Comparison of ENCODE assay signal across 23 cellular contexts in genomic region chr16:69201787-69202186, GRCh38. TPM values are rescaled to one million over a fixed set of nuclear protein-coding genes. Genes with fewer than 3 reads are reported as not detected.
A peak's percentile ranks its signal among the peaks of the same experiment; 100 is the strongest.
DNase-seq lines count a peak whose midpoint lies in the region; ATAC-seq and TF ChIP-seq lines count a peak whose summit lies in the region.
"Had no signal": no experiment of that assay in that cellular context is flagged by ENCODE, and none has a peak within 500 bp of the region (broad histone marks: within the 10 kb centered on the region; RNA-seq: fewer than 3 reads in every experiment).

No MANE protein-coding gene starts in this region.

- H3K4me1 ChIP-seq in mesendoderm (ENCODE audit: control insufficient read depth, low read depth, low read length): no peaks in the 10 kb centered on the region
- H3K4me1 ChIP-seq: right lobe of liver had no signal

- H3K9me3 Mint-ChIP-seq in HFFc6 (no peaks in the 10 kb centered on the region), WTC11 (no peaks in the 10 kb centered on the region), nephron progenitor cell (no peaks in the 10 kb centered on the region)
- H3K9me3 Mint-ChIP-seq: activated CD4-positive, alpha-beta memory T cell treated with anti-CD3 and anti-CD28 coated beads, Interleukin-2, amount 10 ng/mL, durations not matched to agents 7 days and 5 days; activated naive CD4-positive, alpha-beta T cell treated with anti-CD3 and anti-CD28 coated beads, Interleukin-2, amount 50 U/mL, for 24 hours; activated T-cell treated with anti-CD3 and anti-CD28 coated beads, Interleukin-2, amount 50 U/mL, for 24 hours; stimulated activated naive CD8-positive, alpha-beta T cell treated with anti-CD3 and anti-CD28 coated beads, Interleukin-15, amount 100 ng/mL, for 72 hours had no signal

- WGBS in mesendoderm (ENCODE audit: extremely low coverage, insufficient coverage, low lambda C conversion rate): no CpG with 5 or more reads among the region's 2 CpGs

- no peak overlapping the region for H3K4me3 ChIP-seq in mesendoderm (ENCODE audit: low read length)
- H3K4me3 ChIP-seq: cardiac muscle cell, mucosa of descending colon, right lobe of liver had no signal

- no peak overlapping the region for H2BK120ac ChIP-seq in mesendoderm (ENCODE audit: low read depth, low read length)

- H3K9ac ChIP-seq in mesendoderm (ENCODE audit: low read length): no peak overlapping the region
- H3K9ac ChIP-seq: KMS-11 had no signal

- H3K36me3 Mint-ChIP-seq in HFFc6 (ENCODE audit: low read depth) (peaks cover 8% of the 10 kb centered on the region), WTC11 (no peaks in the 10 kb centered on the region; the same call in 1 of the 2 replicates), nephron progenitor cell (ENCODE audit: low read depth) (peaks cover 13% of the 10 kb centered on the region)

- no peaks in the 10 kb centered on the region for H3K36me3 ChIP-seq in mesendoderm (ENCODE audit: control insufficient read depth, insufficient read depth, low read length)
- H3K36me3 ChIP-seq: cardiac muscle cell, right lobe of liver, WERI-Rb-1 had no signal

- H3K27ac ChIP-seq in epithelial cell of prostate (peak overlapping the region; percentile 12), mesendoderm (ENCODE audit: low read depth, low read length) (no peak overlapping the region)
- H3K27ac ChIP-seq: cardiac muscle cell, KMS-11, right lobe of liver, WERI-Rb-1 had no signal

- H3K4me3 Mint-ChIP-seq in HFFc6: no peak overlapping the region
- no peak overlapping the region for H3K4me3 Mint-ChIP-seq in WTC11
- no peak overlapping the region for H3K4me3 Mint-ChIP-seq in nephron progenitor cell
- H3K4me3 Mint-ChIP-seq: activated CD4-positive, alpha-beta memory T cell treated with anti-CD3 and anti-CD28 coated beads, Interleukin-2, amount 10 ng/mL, durations not matched to agents 7 days and 5 days; activated naive CD4-positive, alpha-beta T cell treated with anti-CD3 and anti-CD28 coated beads, Interleukin-2, amount 50 U/mL, for 24 hours; activated T-cell treated with anti-CD3 and anti-CD28 coated beads, Interleukin-2, amount 50 U/mL, for 24 hours; stimulated activated naive CD8-positive, alpha-beta T cell treated with anti-CD3 and anti-CD28 coated beads, Interleukin-15, amount 100 ng/mL, for 72 hours had no signal

- H2AK5ac ChIP-seq in mesendoderm (ENCODE audit: low read length): no peak overlapping the region

- no peak overlapping the region for H4K5ac ChIP-seq in mesendoderm (ENCODE audit: low read length)

- POLR2A ChIA-PET in WTC11 (lab: Charles Lee): interaction anchor here (0.6 kb wide), 1 partner anchor 38 kb away, joined by 3 read pairs; no protein-coding TSS in a partner anchor

- no peak overlapping the region for H3K23ac ChIP-seq in mesendoderm (ENCODE audit: low read length)

- no peaks in the 10 kb centered on the region for H3K27me3 ChIP-seq in mesendoderm (ENCODE audit: insufficient read depth, low read length, poor library complexity)
- H3K27me3 ChIP-seq: cardiac muscle cell, right lobe of liver had no signal

- H2BK15ac ChIP-seq in mesendoderm (replicated peaks; ENCODE audit: low read depth): no peak overlapping the region

- no peak for DNase-seq in HFFc6
- no peak for DNase-seq in WTC11 (ENCODE audit: low spot score)
- DNase-seq in epithelial cell of prostate (ENCODE audit: low read depth, low spot score): no peak
- DNase-seq in nephron progenitor cell: no peak
- no peak for DNase-seq in GM19240 (ENCODE audit: insufficient read length, low spot score)
- no peak for DNase-seq in mesendoderm
- no peak for DNase-seq in anterior cingulate cortex (lab: John Stamatoyannopoulos, UW)
- DNase-seq in NCI-H2107 (lab: John Stamatoyannopoulos, UW): no peak
- DNase-seq: activated CD4-positive, alpha-beta memory T cell treated with anti-CD3 and anti-CD28 coated beads, Interleukin-2, amount 10 ng/mL, durations not matched to agents 7 days and 5 days; activated T-cell treated with anti-CD3 and anti-CD28 coated beads, Interleukin-2, amount 50 U/mL, for 24 hours; hippocampal formation; mucosa of descending colon; NCI-H1048; NCI-H2029 treated with DMSO at 0.1 percent for 48 hours; NCI-H526; nucleus accumbens; right lobe of liver; stimulated activated naive CD8-positive, alpha-beta T cell treated with anti-CD3 and anti-CD28 coated beads, Interleukin-15, amount 100 ng/mL, for 72 hours; T-helper 2 cell; WERI-Rb-1 had no signal

- no peaks in the 10 kb centered on the region for H3K27me3 Mint-ChIP-seq in HFFc6 (ENCODE audit: insufficient read depth)
- H3K27me3 Mint-ChIP-seq in WTC11 (ENCODE audit: low read depth): no peaks in the 10 kb centered on the region
- H3K27me3 Mint-ChIP-seq in nephron progenitor cell (ENCODE audit: low read depth, poor library complexity): peaks cover 5% of the 10 kb centered on the region
- H3K27me3 Mint-ChIP-seq: activated CD4-positive, alpha-beta memory T cell treated with anti-CD3 and anti-CD28 coated beads, Interleukin-2, amount 10 ng/mL, durations not matched to agents 7 days and 5 days; activated naive CD4-positive, alpha-beta T cell treated with anti-CD3 and anti-CD28 coated beads, Interleukin-2, amount 50 U/mL, for 24 hours; activated T-cell treated with anti-CD3 and anti-CD28 coated beads, Interleukin-2, amount 50 U/mL, for 24 hours; stimulated activated naive CD8-positive, alpha-beta T cell treated with anti-CD3 and anti-CD28 coated beads, Interleukin-15, amount 100 ng/mL, for 72 hours had no signal

- peaks cover 3% of the 10 kb centered on the region for H3K79me1 ChIP-seq in mesendoderm (ENCODE audit: low read length)

- TF ChIP-seq CTCF in HFFc6 (IDR thresholded peaks at IDR 0.05) (no peak), WTC11 (IDR thresholded peaks at IDR 0.05) (no peak), nephron progenitor cell (IDR thresholded peaks at IDR 0.05) (no peak)

- H3K27ac Mint-ChIP-seq in HFFc6 (peak overlapping the region; percentile 32; the same call in 1 of the 2 replicates), WTC11 (0 out of 2 replicates have a peak overlapping the region, but pooled peaks have one; percentile 58), nephron progenitor cell (peak overlapping the region; percentile 98)
- H3K27ac Mint-ChIP-seq: activated CD4-positive, alpha-beta memory T cell treated with anti-CD3 and anti-CD28 coated beads, Interleukin-2, amount 10 ng/mL, durations not matched to agents 7 days and 5 days; activated T-cell treated with anti-CD3 and anti-CD28 coated beads, Interleukin-2, amount 50 U/mL, for 24 hours; stimulated activated naive CD8-positive, alpha-beta T cell treated with anti-CD3 and anti-CD28 coated beads, Interleukin-15, amount 100 ng/mL, for 72 hours had no signal

- H4K8ac ChIP-seq in mesendoderm (ENCODE audit: low read depth, low read length): no peak overlapping the region

- H3K4me1 Mint-ChIP-seq in HFFc6 (ENCODE audit: low read depth) (peaks cover 58% of the 10 kb centered on the region), WTC11 (no peaks in the 10 kb centered on the region; the same call in none of the 2 replicates), nephron progenitor cell (peaks cover 11% of the 10 kb centered on the region)

- H2BK5ac ChIP-seq in mesendoderm (ENCODE audit: low read length): no peak overlapping the region

- H3K4ac ChIP-seq in mesendoderm (ENCODE audit: low read depth, low read length): no peak overlapping the region

- H3K4me2 ChIP-seq in mesendoderm (ENCODE audit: low read length): no peak overlapping the region
- H3K4me2 ChIP-seq: KMS-11 had no signal

- no peak overlapping the region for H3K18ac ChIP-seq in mesendoderm (ENCODE audit: low read length)

- no peaks in the 10 kb centered on the region for H3K79me2 ChIP-seq in mesendoderm (ENCODE audit: control insufficient read depth, insufficient read depth, low read length)

- no peak overlapping the region for H3K56ac ChIP-seq in mesendoderm (ENCODE audit: low read length)

- no peak for ATAC-seq in WTC11
- ATAC-seq: mucosa of descending colon; stimulated activated naive CD8-positive, alpha-beta T cell treated with anti-CD3 and anti-CD28 coated beads, Interleukin-15, amount 100 ng/mL, for 72 hours had no signal

- CTCF ChIA-PET in WTC11 (lab: Charles Lee): no interaction called here

TF ChIP-seq in WTC11, 78 proteins besides CTCF, POLR2A, EP300 and RAD21 (continues in another document):
- TF ChIP-seq SMAD3 (CRISPR knock-in tag; IDR thresholded peaks at IDR 0.05; ENCODE audit: borderline replicate concordance) (no peak), TEAD4 (CRISPR knock-in tag; IDR thresholded peaks at IDR 0.05) (no peak), ZNF219 (CRISPR knock-in tag; IDR thresholded peaks at IDR 0.05; ENCODE audit: borderline replicate concordance) (no peak), NFYB (CRISPR knock-in tag; conservative IDR thresholded peaks at IDR 0.05; ENCODE audit: low read depth) (no peak), ZBTB43 (CRISPR knock-in tag; IDR thresholded peaks at IDR 0.05) (no peak), USF1 (CRISPR knock-in tag; IDR thresholded peaks at IDR 0.05) (no peak), HMGA2 (CRISPR knock-in tag; IDR thresholded peaks at IDR 0.05) (no peak), RORB (CRISPR knock-in tag; IDR thresholded peaks at IDR 0.05) (no peak), NR2C2 (CRISPR knock-in tag; IDR thresholded peaks at IDR 0.05) (no peak), NR3C1 (CRISPR knock-in tag; conservative IDR thresholded peaks at IDR 0.05; ENCODE audit: low read depth) (no peak)

RNA-seq across cellular contexts. Expression of gene SNTB2, which starts 14.8 kb away (rescaled TPM):
- 10 to 100 TPM; 52.0 to 64.8 (median 58.6) TPM for total RNA-seq in HFFc6 (2021; fragmentation: NEBNext Ultra II Directional; extraction: Animal tissue kit (Norgen Biotek cat#: 25700))
- total RNA-seq in WTC11 (2021): 21.0 to 23.7 TPM (median 23.7 TPM) in 3 replicates
- polyA plus RNA-seq in mesendoderm (2013, experiment 1 of 2): 5.2 TPM
- 5.2 TPM for polyA plus RNA-seq in mesendoderm (2013, experiment 2 of 2)

Comparison
In these comparisons a context has a peak if more than half of its experiments do, and no peak if none do; other contexts are left out.
1. H3K27ac Mint-ChIP-seq: peak in every context shown above with its lines; median percentile 98 in nephron progenitor cell; 58 in WTC11; 32 in HFFc6.